ENCODE assay signal across 1 cellular context in the genomic region with DNA sequence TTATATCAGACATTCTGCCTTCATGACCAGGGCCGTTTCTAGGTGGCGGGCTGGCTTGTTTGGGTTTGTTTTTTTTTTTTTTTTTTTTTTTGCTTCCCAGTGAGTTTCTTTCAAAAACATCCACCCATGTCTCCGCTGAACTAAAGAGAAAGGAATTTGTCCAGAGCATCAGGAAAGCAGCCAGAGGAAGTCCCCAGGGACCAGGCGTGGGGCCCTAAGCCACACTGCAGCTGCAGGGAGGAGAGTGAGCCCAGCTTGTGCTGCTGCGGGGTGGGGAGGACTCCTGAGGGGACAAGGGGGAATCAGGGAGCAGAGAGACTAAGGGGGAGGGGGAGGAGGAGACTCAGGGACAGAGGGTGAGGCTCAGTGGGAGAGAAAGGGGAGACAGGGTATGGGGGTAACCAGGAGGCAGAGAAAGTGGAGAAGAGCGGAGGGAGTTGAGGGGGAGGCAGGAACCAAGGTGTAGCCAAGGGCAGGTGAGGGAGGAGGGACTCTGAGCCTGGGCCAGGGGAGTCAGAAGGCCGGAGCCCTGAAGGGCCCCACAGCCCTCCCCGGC.
TF ChIP-seq lines count a peak whose summit lies in the region.

No MANE protein-coding gene starts in this region.

TF ChIP-seq in H1, 55 proteins besides CTCF, POLR2A, EP300 and RAD21 (continued from another document):
- TF ChIP-seq YY1 (IDR thresholded peaks at IDR 0.05; ENCODE audit: low read depth, low read length) (no peak), GTF2F1 (IDR thresholded peaks at IDR 0.05; ENCODE audit: borderline replicate concordance, low read depth, low read length) (no peak), SP4 (IDR thresholded peaks at IDR 0.05; ENCODE audit: low read length) (no peak), SIRT6 (IDR thresholded peaks at IDR 0.05; ENCODE audit: low read length) (no peak), SUZ12 (IDR thresholded peaks at IDR 0.05; ENCODE audit: low read length) (no peak), TAF7 (optimal IDR thresholded peaks at IDR 0.05; ENCODE audit: borderline replicate concordance, low read depth, low read length) (no peak), KDM5A (IDR thresholded peaks at IDR 0.05; ENCODE audit: low read length) (no peak), ASH2L (IDR thresholded peaks at IDR 0.05; ENCODE audit: low read length) (no peak), ZNF274 (IDR thresholded peaks at IDR 0.05; ENCODE audit: borderline replicate concordance, extremely low read depth, low read length) (no peak), SP2 (IDR thresholded peaks at IDR 0.05; ENCODE audit: low read length) (no peak), POLR2AphosphoS5 (IDR thresholded peaks at IDR 0.05; ENCODE audit: low read depth, low read length) (no peak), EZH2 (IDR thresholded peaks at IDR 0.05; ENCODE audit: low read depth, low read length, severe bottlenecking) (no peak), CTBP2 (IDR thresholded peaks at IDR 0.05; ENCODE audit: borderline replicate concordance, insufficient read depth, insufficient read length, low read length) (no peak)
- TF ChIP-seq, protein P1, sequence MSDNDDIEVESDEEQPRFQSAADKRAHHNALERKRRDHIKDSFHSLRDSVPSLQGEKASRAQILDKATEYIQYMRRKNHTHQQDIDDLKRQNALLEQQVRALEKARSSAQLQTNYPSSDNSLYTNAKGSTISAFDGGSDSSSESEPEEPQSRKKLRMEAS (IDR thresholded peaks at IDR 0.05) = no peak
- TF ChIP-seq, protein P2, sequence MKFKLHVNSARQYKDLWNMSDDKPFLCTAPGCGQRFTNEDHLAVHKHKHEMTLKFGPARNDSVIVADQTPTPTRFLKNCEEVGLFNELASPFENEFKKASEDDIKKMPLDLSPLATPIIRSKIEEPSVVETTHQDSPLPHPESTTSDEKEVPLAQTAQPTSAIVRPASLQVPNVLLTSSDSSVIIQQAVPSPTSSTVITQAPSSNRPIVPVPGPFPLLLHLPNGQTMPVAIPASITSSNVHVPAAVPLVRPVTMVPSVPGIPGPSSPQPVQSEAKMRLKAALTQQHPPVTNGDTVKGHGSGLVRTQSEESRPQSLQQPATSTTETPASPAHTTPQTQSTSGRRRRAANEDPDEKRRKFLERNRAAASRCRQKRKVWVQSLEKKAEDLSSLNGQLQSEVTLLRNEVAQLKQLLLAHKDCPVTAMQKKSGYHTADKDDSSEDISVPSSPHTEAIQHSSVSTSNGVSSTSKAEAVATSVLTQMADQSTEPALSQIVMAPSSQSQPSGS (IDR thresholded peaks at IDR 0.05; ENCODE audit: low read length) = no peak
